In the genomic region with DNA sequence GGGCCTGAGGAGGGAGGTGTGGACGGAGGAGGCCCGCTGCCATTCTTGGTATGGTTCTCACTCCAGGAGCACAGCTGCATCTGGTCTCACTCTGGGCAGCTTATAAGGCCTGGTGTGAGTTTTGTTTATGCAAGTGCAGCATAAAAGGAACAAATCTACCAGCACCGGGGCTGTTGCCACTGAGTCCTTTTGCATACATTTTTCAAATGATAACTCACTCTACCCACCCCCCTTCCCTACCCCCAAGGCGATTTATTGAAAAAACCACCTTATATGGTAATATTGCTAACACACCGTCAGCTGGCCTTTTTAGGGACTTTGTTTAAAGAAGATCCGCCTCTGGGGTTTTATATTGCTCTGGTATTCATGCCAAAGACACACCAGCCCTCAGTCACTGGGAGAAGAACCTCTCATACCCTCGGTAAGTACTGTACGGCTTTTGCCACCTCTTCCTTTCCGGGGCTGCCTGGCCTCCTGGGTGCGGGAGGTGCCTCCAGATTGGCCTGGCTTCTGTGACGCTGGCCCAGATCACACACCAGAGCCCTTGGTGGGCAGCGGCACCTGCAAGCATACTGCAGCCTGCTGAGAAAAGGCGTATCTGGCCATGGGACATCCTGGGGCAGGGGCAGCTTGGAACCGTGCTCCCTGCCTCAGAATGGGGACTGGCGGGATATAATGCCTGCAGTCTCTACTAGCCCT, we compare ENCODE assay signal across 13 cellular contexts. TPM values are rescaled to one million over a fixed set of nuclear protein-coding genes. Genes with fewer than 3 reads are reported as not detected.
A peak's percentile ranks its signal among the peaks of the same experiment; 100 is the strongest.
DNase-seq lines count a peak whose midpoint lies in the region; TF ChIP-seq lines count a peak whose summit lies in the region.
"Had no signal": no experiment of that assay in that cellular context is flagged by ENCODE, and none has a peak within 500 bp of the region (broad histone marks: within the 10 kb centered on the region; RNA-seq: fewer than 3 reads in every experiment).

A gene (plus strand): TSS at position 378 of the 699 bp plus-strand sequence. CDS start 8,304 bp downstream, outside the sequence.

- peaks cover 0 to 17% (median 11%) of the 10 kb centered on the region in 4 donors for H3K4me1 ChIP-seq in tibial nerve

- TF ChIP-seq POLR2A in tibial nerve (IDR thresholded peaks at IDR 0.05): no peak

- no peaks in the 10 kb centered on the region for H3K36me3 ChIP-seq in tibial nerve

- peak within 1 kb of the TSS; percentile 19 for H3K27ac ChIP-seq in cingulate gyrus (ENCODE audit: low read depth, low read length)
- H3K27ac ChIP-seq in tibial nerve: peak within 1 kb of the TSS in 2 of 4 donors; percentile 2 to 60
- H3K27ac ChIP-seq: 22Rv1 had no signal

- WGBS in tibial nerve, 2 donors: 65 to 72% methylated on average over 14 to 15 of the region's 15 CpGs

- H3K4me3 ChIP-seq in tibial nerve: peak within 1 kb of the TSS in 1 of 4 donors; percentile 7

- H3K9me3 ChIP-seq in tibial nerve: no peaks in the 10 kb centered on the region

- DNase-seq in NCI-H146 (lab: John Stamatoyannopoulos, UW): peak; percentile 43
- no peak for DNase-seq in NCI-H146 treated with DMSO at 0.1 percent for 48 hours (lab: John Stamatoyannopoulos, UW; ENCODE audit: unreplicated experiment)
- DNase-seq in mucosa of gallbladder (ENCODE audit: low spot score): peak; percentile 55
- DNase-seq in tibial nerve (ENCODE audit: low spot score in 2 of 2): no peak
- no peak for DNase-seq in AG08395 (ENCODE audit: low spot score)
- DNase-seq in activated effector memory CD4-positive, alpha-beta T cell treated with anti-CD3 and anti-CD28 coated beads, Interleukin-2, amount 50 U/mL, for 16 hours: no peak
- no peak for DNase-seq in superior temporal gyrus (ENCODE audit: extremely low spot score)
- DNase-seq: activated CD4-positive, alpha-beta T cell treated with anti-CD3 and anti-CD28 coated beads, Interleukin-2, amount 50 U/mL, for 48 hours; natural killer cell; NCI-H187 treated with DMSO at 0.1 percent for 48 hours; NK-92 treated with Interleukin-12 subunit alpha and Interleukin-12 subunit beta, amount 100 ng/mL, for 24 hours had no signal

- TF ChIP-seq CTCF in tibial nerve (IDR thresholded peaks at IDR 0.05): no peak

- no peaks in the 10 kb centered on the region for H3K27me3 ChIP-seq in tibial nerve

- TF ChIP-seq EP300 in tibial nerve (IDR thresholded peaks at IDR 0.05): no peak

RNA-seq across cellular contexts. Expression of the gene that starts here (rescaled TPM):
- 2,669 TPM for total RNA-seq in mucosa of gallbladder
- 10 to 100 TPM in 3 of 4 donors, 1 to 10 TPM in 1; 6.3 to 20.1 (median 16.8) TPM for total RNA-seq in tibial nerve
- total RNA-seq: natural killer cell had no signal

Comparison
In these comparisons a context has a peak if more than half of its experiments do, and no peak if none do; other contexts are left out.
1. RNA of the gene that starts here (total RNA-seq): 2,669 TPM in mucosa of gallbladder (single experiment); 6.3 to 20.1 TPM in tibial nerve; every median in the first group is over 100 times any median in the second.
2. DNase-seq: peak in NCI-H146 (single experiment) and mucosa of gallbladder (single experiment); none in NCI-H146 treated with DMSO at 0.1 percent for 48 hours (single experiment), tibial nerve (0 of 2), AG08395 (single experiment), activated effector memory CD4-positive, alpha-beta T cell treated with anti-CD3 and anti-CD28 coated beads, Interleukin-2, amount 50 U/mL, for 16 hours (single experiment) and superior temporal gyrus (single experiment).